Comparison of ENCODE assay signal across 20 cellular contexts in genomic region chr17:4354862-4355514, GRCh38. TPM values are rescaled to one million over a fixed set of nuclear protein-coding genes. Genes with fewer than 3 reads are reported as not detected.
DNase-seq lines count a peak whose midpoint lies in the region; TF ChIP-seq lines count a peak whose summit lies in the region.
"Had no signal": no experiment of that assay in that cellular context is flagged by ENCODE, and none has a peak within 500 bp of the region (broad histone marks: within the 10 kb centered on the region; RNA-seq: fewer than 3 reads in every experiment).

No MANE protein-coding gene starts in this region.

- H3K27me3 Mint-ChIP-seq in activated T-cell treated with anti-CD3 and anti-CD28 coated beads, Interleukin-2, amount 50 U/mL, for 24 hours = no peaks in the 10 kb centered on the region
- no peaks in the 10 kb centered on the region for H3K27me3 Mint-ChIP-seq in endodermal cell (ENCODE audit: insufficient read depth)

- no peak overlapping the region for H3K4me2 ChIP-seq in neuronal stem cell (ENCODE audit: insufficient read depth, low read length, poor library complexity, severe bottlenecking)

- no peak overlapping the region for H2AK5ac ChIP-seq in neuronal stem cell (ENCODE audit: low read depth, low read length)

- H3K4me3 ChIP-seq in endodermal cell (ENCODE audit: low read length) (no peak overlapping the region), skeletal muscle tissue (ENCODE audit: low read length in 3 of 3) (no peak overlapping the region), neuronal stem cell (ENCODE audit: low read length in 2 of 2) (no peak overlapping the region)
- H3K4me3 ChIP-seq: thoracic aorta had no signal

- H3K27me3 ChIP-seq in endodermal cell (ENCODE audit: control insufficient read depth, insufficient read depth, low read length, poor library complexity, severe bottlenecking) (no peaks in the 10 kb centered on the region), skeletal muscle tissue (ENCODE audit: control insufficient read depth in 3 of 3, insufficient read depth in 3 of 3, low read length in 3 of 3) (no peaks in the 10 kb centered on the region), neuronal stem cell (ENCODE audit: control insufficient read depth in 3 of 3, insufficient read depth in 3 of 3, low read depth in 1 of 3, low read length in 3 of 3) (no peaks in the 10 kb centered on the region)

- H3K18ac ChIP-seq in neuronal stem cell (ENCODE audit: low read length) = no peak overlapping the region

- H3K9ac ChIP-seq in endodermal cell (ENCODE audit: extremely low read depth, low read length, poor library complexity, severe bottlenecking) = no peak overlapping the region
- no peak overlapping the region for H3K9ac ChIP-seq in skeletal muscle tissue (ENCODE audit: low read depth in 1 of 3, low read length in 3 of 3)
- H3K9ac ChIP-seq in neuronal stem cell (ENCODE audit: low read depth, low read length, poor library complexity) = no peak overlapping the region

- H3K36me3 Mint-ChIP-seq in activated T-cell treated with anti-CD3 and anti-CD28 coated beads, Interleukin-2, amount 50 U/mL, for 24 hours (ENCODE audit: low read depth) = peaks cover 10% of the 10 kb centered on the region
- peaks cover 15% of the 10 kb centered on the region for H3K36me3 Mint-ChIP-seq in endodermal cell (ENCODE audit: low read depth)

- H3K4me1 ChIP-seq in endodermal cell (ENCODE audit: control insufficient read depth, insufficient read depth, low read length) (no peaks in the 10 kb centered on the region), skeletal muscle tissue (ENCODE audit: control insufficient read depth in 3 of 3, insufficient read depth in 3 of 3, low read length in 3 of 3) (peaks cover 18 to 40% (median 21%) of the 10 kb centered on the region in 3 donors), neuronal stem cell (ENCODE audit: control insufficient read depth in 2 of 2, insufficient read depth in 1 of 2, low read depth in 1 of 2, low read length in 2 of 2) (no peaks in the 10 kb centered on the region)

- no peak overlapping the region for H4K8ac ChIP-seq in neuronal stem cell (ENCODE audit: low read depth, low read length)

- H3K4me1 Mint-ChIP-seq in activated T-cell treated with anti-CD3 and anti-CD28 coated beads, Interleukin-2, amount 50 U/mL, for 24 hours (ENCODE audit: low read depth) = peaks cover 54% of the 10 kb centered on the region
- peaks cover 9% of the 10 kb centered on the region for H3K4me1 Mint-ChIP-seq in endodermal cell

- no peak overlapping the region for H2BK12ac ChIP-seq in neuronal stem cell (ENCODE audit: low read length)

- peaks cover 3% of the 10 kb centered on the region for H3K79me1 ChIP-seq in neuronal stem cell (ENCODE audit: low read depth, low read length)

- H3K9me3 Mint-ChIP-seq in activated T-cell treated with anti-CD3 and anti-CD28 coated beads, Interleukin-2, amount 50 U/mL, for 24 hours = no peaks in the 10 kb centered on the region
- no peaks in the 10 kb centered on the region for H3K9me3 Mint-ChIP-seq in endodermal cell
- H3K9me3 Mint-ChIP-seq: neural crest cell; stimulated activated effector memory CD8-positive, alpha-beta T cell treated with anti-CD3 and anti-CD28 coated beads, Interleukin-12 subunit alpha, Interleukin-12 subunit beta, amount 100 ng/mL, for 72 hours had no signal

- no peak for TF ChIP-seq CTCF in endodermal cell (conservative IDR thresholded peaks at IDR 0.05)

- H3K36me3 ChIP-seq in endodermal cell (ENCODE audit: control insufficient read depth, insufficient read depth, low read length) (peaks cover 7% of the 10 kb centered on the region), skeletal muscle tissue (ENCODE audit: control insufficient read depth in 3 of 3, insufficient read depth in 3 of 3, low read length in 3 of 3) (no peaks in the 10 kb centered on the region), neuronal stem cell (replicated peaks in 1 of 2; ENCODE audit: control insufficient read depth in 2 of 2, insufficient read depth in 2 of 2, low read length in 2 of 2) (peaks cover 0 to 5% of the 10 kb centered on the region in 2 donors)
- H3K36me3 ChIP-seq: thoracic aorta had no signal

- no peak overlapping the region for H2BK5ac ChIP-seq in neuronal stem cell (ENCODE audit: low read length)

- H3K27ac Mint-ChIP-seq in activated T-cell treated with anti-CD3 and anti-CD28 coated beads, Interleukin-2, amount 50 U/mL, for 24 hours = peak overlapping the region; percentile 29
- H3K27ac Mint-ChIP-seq in endodermal cell = no peak overlapping the region
- H3K27ac Mint-ChIP-seq: stimulated activated effector memory CD8-positive, alpha-beta T cell treated with anti-CD3 and anti-CD28 coated beads, Interleukin-12 subunit alpha, Interleukin-12 subunit beta, amount 100 ng/mL, for 72 hours had no signal

- 92 to 94% methylated on average over 8 to 11 of the region's 11 CpGs for WGBS in endodermal cell (ENCODE audit: insufficient coverage in 1 of 2, insufficient read length in 1 of 2), 2 experiments
- WGBS in neuronal stem cell (ENCODE audit: extremely low coverage in 2 of 2, insufficient read length in 2 of 2, insufficient replicate concordance in 1 of 2), 2 donors = no CpG with 5 or more reads among the region's 11 CpGs

- H2BK15ac ChIP-seq in neuronal stem cell (ENCODE audit: low read length) = no peak overlapping the region

- H3K27ac ChIP-seq in endodermal cell (ENCODE audit: low read depth, low read length) (no peak overlapping the region), skeletal muscle tissue (ENCODE audit: low read depth, low read length) (peak overlapping the region; percentile 30), neuronal stem cell (replicated peaks; ENCODE audit: low read length) (no peak overlapping the region)
- H3K27ac ChIP-seq: thoracic aorta had no signal

- no peak overlapping the region for H4K91ac ChIP-seq in neuronal stem cell (ENCODE audit: low read depth, low read length, poor library complexity)

- H2BK120ac ChIP-seq in neuronal stem cell (ENCODE audit: low read depth, low read length) = no peak overlapping the region

- no peak overlapping the region for H3K14ac ChIP-seq in neuronal stem cell (ENCODE audit: low read length)

- no peak overlapping the region for H3K4me3 Mint-ChIP-seq in activated T-cell treated with anti-CD3 and anti-CD28 coated beads, Interleukin-2, amount 50 U/mL, for 24 hours
- no peak overlapping the region for H3K4me3 Mint-ChIP-seq in endodermal cell
- H3K4me3 Mint-ChIP-seq: neural crest cell; stimulated activated effector memory CD8-positive, alpha-beta T cell treated with anti-CD3 and anti-CD28 coated beads, Interleukin-12 subunit alpha, Interleukin-12 subunit beta, amount 100 ng/mL, for 72 hours had no signal

- no peaks in the 10 kb centered on the region for H3K9me3 ChIP-seq in endodermal cell (ENCODE audit: control insufficient read depth, low read length)
- H3K9me3 ChIP-seq in skeletal muscle tissue (ENCODE audit: control insufficient read depth in 3 of 3, low read length in 3 of 3) = no peaks in the 10 kb centered on the region
- no peaks in the 10 kb centered on the region for H3K9me3 ChIP-seq in neuronal stem cell (replicated peaks in 1 of 2; ENCODE audit: control insufficient read depth in 2 of 2, insufficient read depth in 1 of 2, low read depth in 1 of 2, low read length in 2 of 2)
- H3K9me3 ChIP-seq: thoracic aorta had no signal

- no peak overlapping the region for H3K23ac ChIP-seq in neuronal stem cell (ENCODE audit: low read depth, low read length, poor library complexity)

- no peak overlapping the region for H2AFZ ChIP-seq in neuronal stem cell (ENCODE audit: low read length)

- no peak overlapping the region for H3K4ac ChIP-seq in neuronal stem cell (ENCODE audit: low read length)

- DNase-seq in activated T-cell treated with anti-CD3 and anti-CD28 coated beads, Interleukin-2, amount 50 U/mL, for 24 hours = no peak
- no peak for DNase-seq in activated T-cell treated with anti-CD3 and anti-CD28 coated beads, Interleukin-2, amount 50 U/mL, for 1 hour
- DNase-seq in M059J (ENCODE audit: low read depth) (peak; percentile 4), endodermal cell (peak; percentile 63), neuronal stem cell (ENCODE audit: low spot score) (no peak), Ammon's horn (ENCODE audit: low spot score) (no peak), kidney glomerular epithelial cell (lab: John Stamatoyannopoulos, UW) (no peak)
- DNase-seq: activated CD4-positive, alpha-beta T cell treated with anti-CD3 and anti-CD28 coated beads for 48 hours; activated CD8-positive, alpha-beta memory T cell treated with anti-CD3 and anti-CD28 coated beads, Interleukin-2, amount 50 U/mL, for 4 hours; activated naive CD4-positive, alpha-beta T cell; HCEC 1CT; NCI-H1105 treated with DMSO at 0.1 percent for 48 hours; NCI-H2107; NCI-H510A treated with DMSO at 0.1 percent for 48 hours; OCI-M1; stimulated activated CD4-positive, alpha-beta T cell treated with anti-CD3 and anti-CD28 coated beads, Interleukin-15, amount 100 ng/mL, for 24 hours had no signal

RNA-seq across cellular contexts. Expression of gene UBE2G1, which starts 11.5 kb away (rescaled TPM):
- total RNA-seq in M059J (2014; rRNA removed; shearing (Covaris generic)) = 50.2 and 63.0 TPM in 2 replicates
- 100 to 1,000 TPM in 1 of 2 donors, 10 to 100 TPM in 1; 85.5 to 104 TPM for total RNA-seq in endodermal cell
- polyA plus RNA-seq in endodermal cell (2013, experiment 1 of 2) = 79.2 TPM
- 71.8 TPM for polyA plus RNA-seq in endodermal cell (2013, experiment 2 of 2)
- total RNA-seq in skeletal muscle tissue = 49.1 TPM
- polyA plus RNA-seq in neuronal stem cell (2013, experiment 1 of 2) = 83.3 TPM
- 83.6 TPM for polyA plus RNA-seq in neuronal stem cell (2013, experiment 2 of 2)

Comparison
In these comparisons a context has a peak if more than half of its experiments do, and no peak if none do; other contexts are left out.
1. DNase-seq: peak in M059J (single experiment) and endodermal cell (single experiment); none in activated T-cell treated with anti-CD3 and anti-CD28 coated beads, Interleukin-2, amount 50 U/mL, for 24 hours (single experiment), activated T-cell treated with anti-CD3 and anti-CD28 coated beads, Interleukin-2, amount 50 U/mL, for 1 hour (single experiment), neuronal stem cell (single experiment), Ammon's horn (single experiment) and kidney glomerular epithelial cell (single experiment).